ENCODE assay signal across 18 cellular contexts in the genomic region with DNA sequence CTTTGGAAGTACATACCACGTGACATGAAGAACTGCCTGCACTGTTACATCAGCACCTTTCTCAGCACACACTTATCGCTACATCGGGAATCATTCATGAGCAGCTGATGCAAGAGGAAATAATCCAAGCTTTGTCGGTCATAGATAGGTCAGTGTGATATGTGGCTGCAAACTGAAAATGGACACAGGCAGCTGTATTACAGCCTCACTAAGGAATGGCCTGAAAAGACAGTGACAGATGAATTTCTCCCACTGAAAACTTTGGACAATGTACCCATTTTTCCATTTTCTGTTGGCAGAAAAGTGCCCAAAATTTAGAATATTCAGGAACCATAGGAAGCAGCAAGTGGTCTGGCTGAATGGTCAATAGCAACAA.
DNase-seq lines count a peak whose midpoint lies in the region; ATAC-seq, FAIRE-seq and TF ChIP-seq lines count a peak whose summit lies in the region.
"Had no signal": no experiment of that assay in that cellular context is flagged by ENCODE, and none has a peak within 500 bp of the region (broad histone marks: within the 10 kb centered on the region; RNA-seq: fewer than 3 reads in every experiment).

No MANE protein-coding gene starts in this region.

- H3K9me3 Mint-ChIP-seq in MCF 10A (ENCODE audit: unreplicated experiment): no peaks in the 10 kb centered on the region
- H3K9me3 Mint-ChIP-seq: GM23338 had no signal

- H3K27me3 Mint-ChIP-seq in MCF 10A (ENCODE audit: insufficient read depth, unreplicated experiment): no peaks in the 10 kb centered on the region

- intact Hi-C loops in MCF 10A (cut with micrococcal nuclease) (no loop called here), pancreas (cut with DNase I) (no loop called here)

- in situ Hi-C loops in G401 (cut with HindIII; ENCODE audit: low sequenced_read_pairs): no loop called here

- H3K4me1 Mint-ChIP-seq in MCF 10A (ENCODE audit: insufficient read depth, unreplicated experiment): no peaks in the 10 kb centered on the region
- H3K4me1 Mint-ChIP-seq: CD14-positive monocyte, GM23338 had no signal

- ATAC-seq in pancreas: no peak
- ATAC-seq: A549, GM23338 had no signal

- no peaks in the 10 kb centered on the region for H3K9me3 ChIP-seq in pancreas
- H3K9me3 ChIP-seq: A549 had no signal

- no peaks in the 10 kb centered on the region for H3K27me3 ChIP-seq in pancreas

- CTCF ChIA-PET in MCF 10A (lab: Yijun Ruan, JAX): interaction anchor here (0.6 kb wide), 1 partner anchor 263 kb away, joined by 3 read pairs; no protein-coding TSS in a partner anchor

- no peak overlapping the region for H3K27ac Mint-ChIP-seq in MCF 10A (ENCODE audit: low read depth, unreplicated experiment)
- H3K27ac Mint-ChIP-seq: CD14-positive monocyte, GM23338 had no signal

- DNase-seq in A172 (ENCODE audit: low spot score): peak; percentile 56
- DNase-seq in HT-29 (ENCODE audit: low spot score): peak; percentile 56
- DNase-seq in SW480 (ENCODE audit: low spot score): peak; percentile 6
- DNase-seq in kidney tubule cell (ENCODE audit: low spot score): peak; percentile 4
- DNase-seq in MCF 10A (ENCODE audit: unreplicated experiment): no peak
- no peak for DNase-seq in activated CD4-positive, alpha-beta T cell treated with anti-CD3 and anti-CD28 coated beads, Interleukin-2, amount 50 U/mL, for 1 hour
- DNase-seq in G401 (ENCODE audit: low spot score): no peak
- DNase-seq in pancreas: no peak
- DNase-seq: DMS79, NCI-H2029, NCI-H2171 treated with DMSO at 0.1 percent for 48 hours, NCI-H510A treated with DMSO at 0.1 percent for 48 hours had no signal

- H3K27ac ChIP-seq in pancreas: no peak overlapping the region
- H3K27ac ChIP-seq: A549, SK-N-MC had no signal

- BruUV-seq in MCF 10A (replicated peaks; lab: Mats Ljungman, UMichigan): no TSS peak

- H3K4me3 Mint-ChIP-seq in MCF 10A (ENCODE audit: unreplicated experiment): no peak overlapping the region
- H3K4me3 Mint-ChIP-seq: CD14-positive monocyte, GM23338 had no signal

- peaks cover 0 to 3% (median 0%) of the 10 kb centered on the region in 3 donors for H3K4me1 ChIP-seq in pancreas
- H3K4me1 ChIP-seq: A549 had no signal

- WGBS in pancreas, 2 donors: 42 to 57% methylated on average over 4 of the region's 4 CpGs

- H3K36me3 ChIP-seq in pancreas: no peaks in the 10 kb centered on the region

- no peak for TF ChIP-seq CTCF in MCF 10A (IDR thresholded peaks at IDR 0.05; ENCODE audit: unreplicated experiment)
- TF ChIP-seq CTCF in pancreas (IDR thresholded peaks at IDR 0.05): no peak

- no peak overlapping the region for H3K4me3 ChIP-seq in pancreas
- H3K4me3 ChIP-seq: A549, GM23338, SK-N-MC had no signal

- POLR2A ChIA-PET in MCF 10A (lab: Yijun Ruan, JAX): no interaction called here

- H3K36me3 Mint-ChIP-seq in MCF 10A (ENCODE audit: insufficient read depth, unreplicated experiment): no peaks in the 10 kb centered on the region
- H3K36me3 Mint-ChIP-seq: CD14-positive monocyte had no signal

- FAIRE-seq in pancreas (lab: Jason Lieb, UNC): no peak
- FAIRE-seq: A549, G401.6, GM12891 had no signal

Comparison
In these comparisons a context has a peak if more than half of its experiments do, and no peak if none do; other contexts are left out.
1. DNase-seq: peak in A172 (single experiment), HT-29 (single experiment), SW480 (single experiment) and kidney tubule cell (single experiment); none in MCF 10A (single experiment), activated CD4-positive, alpha-beta T cell treated with anti-CD3 and anti-CD28 coated beads, Interleukin-2, amount 50 U/mL, for 1 hour (single experiment), G401 (single experiment) and pancreas (0 of 6).